ENCODE assay signal across 10 cellular contexts in genomic region chr1:234975941-234976871, GRCh38.
DNase-seq lines count a peak whose midpoint lies in the region; ATAC-seq, FAIRE-seq and TF ChIP-seq lines count a peak whose summit lies in the region.
"Had no signal": no experiment of that assay in that cellular context is flagged by ENCODE, and none has a peak within 500 bp of the region (broad histone marks: within the 10 kb centered on the region; RNA-seq: fewer than 3 reads in every experiment).

No MANE protein-coding gene starts in this region.

- no peaks in the 10 kb centered on the region for H3K27me3 Mint-ChIP-seq in activated T-helper 2 cell treated with anti-CD3 and anti-CD28 coated beads, Interferon-gamma antibody, Interleukin-2, Interleukin-4, amounts not matched to agents 10 μg/mL and 5 μg/mL and 100 μg/mL, durations not matched to agents 14 hours and 24 hours and 36 hours (ENCODE audit: low read depth)
- no peaks in the 10 kb centered on the region for H3K27me3 Mint-ChIP-seq in stimulated activated memory B cell treated with anti-CD40 and anti-IgM and Interleukin-4, amounts not matched to agents 10 μg/mL and 1 μg/mL and 100 μg/mL, for 72 hours
- H3K27me3 Mint-ChIP-seq: progenitor cell of endocrine pancreas had no signal

- H3K4me1 Mint-ChIP-seq in activated T-helper 2 cell treated with anti-CD3 and anti-CD28 coated beads, Interferon-gamma antibody, Interleukin-2, Interleukin-4, amounts not matched to agents 10 μg/mL and 5 μg/mL and 100 μg/mL, durations not matched to agents 14 hours and 24 hours and 36 hours (ENCODE audit: low read depth), result peaks cover 85% of the 10 kb centered on the region
- peaks cover 71% of the 10 kb centered on the region for H3K4me1 Mint-ChIP-seq in stimulated activated memory B cell treated with anti-CD40 and anti-IgM and Interleukin-4, amounts not matched to agents 10 μg/mL and 1 μg/mL and 100 μg/mL, for 72 hours

- H3K4me1 ChIP-seq in HUES6 (ENCODE audit: control insufficient read depth, insufficient read depth, low read length) (peaks cover 60% of the 10 kb centered on the region), left ventricle myocardium inferior (peaks cover 54% of the 10 kb centered on the region)

- H3K9me3 ChIP-seq in HUES6 (ENCODE audit: control insufficient read depth, insufficient read depth, low read depth, low read length), result no peaks in the 10 kb centered on the region
- no peaks in the 10 kb centered on the region for H3K9me3 ChIP-seq in left ventricle myocardium inferior (replicated peaks)

- H3K9ac ChIP-seq in HUES6 (ENCODE audit: low read length), result peak overlapping the region; percentile 41

- no peak for ATAC-seq in stimulated activated memory B cell treated with anti-CD40 and anti-IgM and Interleukin-4, amounts not matched to agents 10 μg/mL and 1 μg/mL and 100 μg/mL, for 72 hours
- no peak for ATAC-seq in HG02798 (IDR thresholded peaks at IDR 0.05; ENCODE audit: poor library complexity, unreplicated experiment)

- peaks cover 55% of the 10 kb centered on the region for H3K36me3 Mint-ChIP-seq in activated T-helper 2 cell treated with anti-CD3 and anti-CD28 coated beads, Interferon-gamma antibody, Interleukin-2, Interleukin-4, amounts not matched to agents 10 μg/mL and 5 μg/mL and 100 μg/mL, durations not matched to agents 14 hours and 24 hours and 36 hours (ENCODE audit: low read depth)
- no peaks in the 10 kb centered on the region for H3K36me3 Mint-ChIP-seq in stimulated activated memory B cell treated with anti-CD40 and anti-IgM and Interleukin-4, amounts not matched to agents 10 μg/mL and 1 μg/mL and 100 μg/mL, for 72 hours

- H3K4me3 ChIP-seq in HUES6 (ENCODE audit: low read depth, low read length), result no peak overlapping the region
- no peak overlapping the region for H3K4me3 ChIP-seq in left ventricle myocardium inferior

- H3K36me3 ChIP-seq in HUES6 (ENCODE audit: control insufficient read depth, insufficient read depth, low read length) (no peaks in the 10 kb centered on the region), left ventricle myocardium inferior (no peaks in the 10 kb centered on the region)

- H3K27ac Mint-ChIP-seq in activated T-helper 2 cell treated with anti-CD3 and anti-CD28 coated beads, Interferon-gamma antibody, Interleukin-2, Interleukin-4, amounts not matched to agents 10 μg/mL and 5 μg/mL and 100 μg/mL, durations not matched to agents 14 hours and 24 hours and 36 hours, result peak overlapping the region; percentile 85
- H3K27ac Mint-ChIP-seq in stimulated activated memory B cell treated with anti-CD40 and anti-IgM and Interleukin-4, amounts not matched to agents 10 μg/mL and 1 μg/mL and 100 μg/mL, for 72 hours, result peak overlapping the region; percentile 90

- TF ChIP-seq CTCF in left ventricle myocardium inferior (IDR thresholded peaks at IDR 0.05; ENCODE audit: borderline replicate concordance), result no peak

- H3K27ac ChIP-seq in HUES6 (ENCODE audit: low read depth, low read length) (no peak overlapping the region; the same call in 1 of the 2 replicates), left ventricle myocardium inferior (replicated peaks) (peak overlapping the region; percentile 89)

- no peak for DNase-seq in activated T-helper 2 cell treated with anti-CD3 and anti-CD28 coated beads, Interferon-gamma antibody, Interleukin-2, Interleukin-4, amounts not matched to agents 10 μg/mL and 5 μg/mL and 100 μg/mL, durations not matched to agents 14 hours and 24 hours and 36 hours (ENCODE audit: low spot score)
- no peak for DNase-seq in left ventricle myocardium inferior
- DNase-seq in NCI-H774 (lab: John Stamatoyannopoulos, UW), result no peak
- no peak for DNase-seq in GM12892 (ENCODE audit: insufficient read length)
- DNase-seq: hippocampal formation, NCI-H446 treated with DMSO at 0.1 percent for 48 hours had no signal

- H3K27me3 ChIP-seq in HUES6 (ENCODE audit: control insufficient read depth, insufficient read depth, low read length) (no peaks in the 10 kb centered on the region), left ventricle myocardium inferior (ENCODE audit: low read depth) (no peaks in the 10 kb centered on the region)

- intact Hi-C loops in activated T-helper 2 cell treated with anti-CD3 and anti-CD28 coated beads, Interferon-gamma antibody, Interleukin-2, Interleukin-4, amounts not matched to agents 10 μg/mL and 5 μg/mL and 100 μg/mL, durations not matched to agents 14 hours and 24 hours and 36 hours (cut with micrococcal nuclease), result loop anchor here (1.0 to 5.0 kb wide), 3 partner anchors 35 to 489 kb away; no protein-coding TSS in a partner anchor
- intact Hi-C loops in left ventricle myocardium inferior (cut with micrococcal nuclease), result no loop called here

- no peak for FAIRE-seq in GM12892 (lab: Jason Lieb, UNC)

- H3K4me3 Mint-ChIP-seq in activated T-helper 2 cell treated with anti-CD3 and anti-CD28 coated beads, Interferon-gamma antibody, Interleukin-2, Interleukin-4, amounts not matched to agents 10 μg/mL and 5 μg/mL and 100 μg/mL, durations not matched to agents 14 hours and 24 hours and 36 hours (ENCODE audit: low read depth), result peak overlapping the region; percentile 48
- no peak overlapping the region for H3K4me3 Mint-ChIP-seq in stimulated activated memory B cell treated with anti-CD40 and anti-IgM and Interleukin-4, amounts not matched to agents 10 μg/mL and 1 μg/mL and 100 μg/mL, for 72 hours

- TF ChIP-seq POLR2A in GM12892 (IDR thresholded peaks at IDR 0.05; ENCODE audit: low read depth, low read length), result no peak

- peaks cover 4% of the 10 kb centered on the region for H3K9me3 Mint-ChIP-seq in activated T-helper 2 cell treated with anti-CD3 and anti-CD28 coated beads, Interferon-gamma antibody, Interleukin-2, Interleukin-4, amounts not matched to agents 10 μg/mL and 5 μg/mL and 100 μg/mL, durations not matched to agents 14 hours and 24 hours and 36 hours
- H3K9me3 Mint-ChIP-seq in stimulated activated memory B cell treated with anti-CD40 and anti-IgM and Interleukin-4, amounts not matched to agents 10 μg/mL and 1 μg/mL and 100 μg/mL, for 72 hours, result no peaks in the 10 kb centered on the region
